Comparison of ENCODE assay signal across 1 cellular context in the genomic region with DNA sequence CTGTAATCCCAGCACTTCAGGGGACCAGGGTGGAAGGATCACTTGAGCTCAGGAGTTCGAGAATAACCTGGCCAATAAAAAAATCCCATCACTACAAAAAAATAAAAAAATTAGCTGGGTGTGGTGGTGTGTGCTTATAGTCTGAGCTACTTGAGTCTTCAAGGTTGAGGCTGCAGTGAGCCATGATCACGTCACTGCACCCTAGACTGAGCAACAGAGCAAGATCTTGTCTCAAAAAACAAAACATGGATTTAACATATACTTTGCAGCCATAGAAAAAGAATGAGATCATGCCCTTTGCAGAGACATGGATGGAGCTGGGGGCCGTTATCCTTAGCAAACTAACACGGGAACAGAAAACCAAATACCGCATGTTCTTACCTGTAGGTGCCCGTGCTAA.
TF ChIP-seq lines count a peak whose summit lies in the region.

No MANE protein-coding gene starts in this region.

TF ChIP-seq in K562, 482 proteins besides CTCF, POLR2A, EP300 and RAD21:
- TF ChIP-seq GATA2 (CRISPR knock-in tag; IDR thresholded peaks at IDR 0.05), result no peak
- TF ChIP-seq, protein P1, sequence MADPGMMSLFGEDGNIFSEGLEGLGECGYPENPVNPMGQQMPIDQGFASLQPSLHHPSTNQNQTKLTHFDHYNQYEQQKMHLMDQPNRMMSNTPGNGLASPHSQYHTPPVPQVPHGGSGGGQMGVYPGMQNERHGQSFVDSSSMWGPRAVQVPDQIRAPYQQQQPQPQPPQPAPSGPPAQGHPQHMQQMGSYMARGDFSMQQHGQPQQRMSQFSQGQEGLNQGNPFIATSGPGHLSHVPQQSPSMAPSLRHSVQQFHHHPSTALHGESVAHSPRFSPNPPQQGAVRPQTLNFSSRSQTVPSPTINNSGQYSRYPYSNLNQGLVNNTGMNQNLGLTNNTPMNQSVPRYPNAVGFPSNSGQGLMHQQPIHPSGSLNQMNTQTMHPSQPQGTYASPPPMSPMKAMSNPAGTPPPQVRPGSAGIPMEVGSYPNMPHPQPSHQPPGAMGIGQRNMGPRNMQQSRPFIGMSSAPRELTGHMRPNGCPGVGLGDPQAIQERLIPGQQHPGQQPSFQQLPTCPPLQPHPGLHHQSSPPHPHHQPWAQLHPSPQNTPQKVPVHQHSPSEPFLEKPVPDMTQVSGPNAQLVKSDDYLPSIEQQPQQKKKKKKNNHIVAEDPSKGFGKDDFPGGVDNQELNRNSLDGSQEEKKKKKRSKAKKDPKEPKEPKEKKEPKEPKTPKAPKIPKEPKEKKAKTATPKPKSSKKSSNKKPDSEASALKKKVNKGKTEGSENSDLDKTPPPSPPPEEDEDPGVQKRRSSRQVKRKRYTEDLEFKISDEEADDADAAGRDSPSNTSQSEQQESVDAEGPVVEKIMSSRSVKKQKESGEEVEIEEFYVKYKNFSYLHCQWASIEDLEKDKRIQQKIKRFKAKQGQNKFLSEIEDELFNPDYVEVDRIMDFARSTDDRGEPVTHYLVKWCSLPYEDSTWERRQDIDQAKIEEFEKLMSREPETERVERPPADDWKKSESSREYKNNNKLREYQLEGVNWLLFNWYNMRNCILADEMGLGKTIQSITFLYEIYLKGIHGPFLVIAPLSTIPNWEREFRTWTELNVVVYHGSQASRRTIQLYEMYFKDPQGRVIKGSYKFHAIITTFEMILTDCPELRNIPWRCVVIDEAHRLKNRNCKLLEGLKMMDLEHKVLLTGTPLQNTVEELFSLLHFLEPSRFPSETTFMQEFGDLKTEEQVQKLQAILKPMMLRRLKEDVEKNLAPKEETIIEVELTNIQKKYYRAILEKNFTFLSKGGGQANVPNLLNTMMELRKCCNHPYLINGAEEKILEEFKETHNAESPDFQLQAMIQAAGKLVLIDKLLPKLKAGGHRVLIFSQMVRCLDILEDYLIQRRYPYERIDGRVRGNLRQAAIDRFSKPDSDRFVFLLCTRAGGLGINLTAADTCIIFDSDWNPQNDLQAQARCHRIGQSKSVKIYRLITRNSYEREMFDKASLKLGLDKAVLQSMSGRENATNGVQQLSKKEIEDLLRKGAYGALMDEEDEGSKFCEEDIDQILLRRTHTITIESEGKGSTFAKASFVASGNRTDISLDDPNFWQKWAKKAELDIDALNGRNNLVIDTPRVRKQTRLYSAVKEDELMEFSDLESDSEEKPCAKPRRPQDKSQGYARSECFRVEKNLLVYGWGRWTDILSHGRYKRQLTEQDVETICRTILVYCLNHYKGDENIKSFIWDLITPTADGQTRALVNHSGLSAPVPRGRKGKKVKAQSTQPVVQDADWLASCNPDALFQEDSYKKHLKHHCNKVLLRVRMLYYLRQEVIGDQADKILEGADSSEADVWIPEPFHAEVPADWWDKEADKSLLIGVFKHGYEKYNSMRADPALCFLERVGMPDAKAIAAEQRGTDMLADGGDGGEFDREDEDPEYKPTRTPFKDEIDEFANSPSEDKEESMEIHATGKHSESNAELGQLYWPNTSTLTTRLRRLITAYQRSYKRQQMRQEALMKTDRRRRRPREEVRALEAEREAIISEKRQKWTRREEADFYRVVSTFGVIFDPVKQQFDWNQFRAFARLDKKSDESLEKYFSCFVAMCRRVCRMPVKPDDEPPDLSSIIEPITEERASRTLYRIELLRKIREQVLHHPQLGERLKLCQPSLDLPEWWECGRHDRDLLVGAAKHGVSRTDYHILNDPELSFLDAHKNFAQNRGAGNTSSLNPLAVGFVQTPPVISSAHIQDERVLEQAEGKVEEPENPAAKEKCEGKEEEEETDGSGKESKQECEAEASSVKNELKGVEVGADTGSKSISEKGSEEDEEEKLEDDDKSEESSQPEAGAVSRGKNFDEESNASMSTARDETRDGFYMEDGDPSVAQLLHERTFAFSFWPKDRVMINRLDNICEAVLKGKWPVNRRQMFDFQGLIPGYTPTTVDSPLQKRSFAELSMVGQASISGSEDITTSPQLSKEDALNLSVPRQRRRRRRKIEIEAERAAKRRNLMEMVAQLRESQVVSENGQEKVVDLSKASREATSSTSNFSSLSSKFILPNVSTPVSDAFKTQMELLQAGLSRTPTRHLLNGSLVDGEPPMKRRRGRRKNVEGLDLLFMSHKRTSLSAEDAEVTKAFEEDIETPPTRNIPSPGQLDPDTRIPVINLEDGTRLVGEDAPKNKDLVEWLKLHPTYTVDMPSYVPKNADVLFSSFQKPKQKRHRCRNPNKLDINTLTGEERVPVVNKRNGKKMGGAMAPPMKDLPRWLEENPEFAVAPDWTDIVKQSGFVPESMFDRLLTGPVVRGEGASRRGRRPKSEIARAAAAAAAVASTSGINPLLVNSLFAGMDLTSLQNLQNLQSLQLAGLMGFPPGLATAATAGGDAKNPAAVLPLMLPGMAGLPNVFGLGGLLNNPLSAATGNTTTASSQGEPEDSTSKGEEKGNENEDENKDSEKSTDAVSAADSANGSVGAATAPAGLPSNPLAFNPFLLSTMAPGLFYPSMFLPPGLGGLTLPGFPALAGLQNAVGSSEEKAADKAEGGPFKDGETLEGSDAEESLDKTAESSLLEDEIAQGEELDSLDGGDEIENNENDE (IDR thresholded peaks at IDR 0.05; ENCODE audit: low read depth, low read length), result no peak
- no peak for TF ChIP-seq MTF1 (CRISPR knock-in tag; IDR thresholded peaks at IDR 0.05; ENCODE audit: borderline replicate concordance)
